Comparison of ENCODE assay signal across 2 cellular contexts in the genomic region with DNA sequence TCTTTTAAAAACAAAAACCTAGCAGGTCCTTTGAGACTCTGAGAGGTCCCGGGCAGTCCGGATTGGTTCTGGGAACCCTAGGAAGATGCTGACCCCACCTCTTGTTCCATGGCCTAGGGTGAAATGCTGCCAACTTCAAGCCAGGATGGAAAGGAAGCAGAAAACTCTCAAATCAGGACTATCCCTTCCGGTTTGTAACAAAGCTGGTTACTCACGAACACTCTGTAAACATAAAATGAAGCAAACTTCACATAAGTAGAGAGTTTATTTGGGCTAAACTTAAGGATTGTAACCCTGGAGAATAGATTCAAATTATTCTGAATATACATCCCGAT.
TF ChIP-seq lines count a peak whose summit lies in the region.

No MANE protein-coding gene starts in this region.

TF ChIP-seq in GM23338, 12 proteins besides CTCF, POLR2A, EP300 and RAD21:
- TF ChIP-seq EZH2phosphoT487 (IDR thresholded peaks at IDR 0.05; ENCODE audit: unreplicated experiment) (no peak), ZNF114 (CRISPR knock-in tag; IDR thresholded peaks at IDR 0.05) (no peak), CREB1 (CRISPR knock-in tag; IDR thresholded peaks at IDR 0.05; ENCODE audit: low read depth) (no peak), EZH2 (IDR thresholded peaks at IDR 0.05; ENCODE audit: low read depth, unreplicated experiment) (no peak), JUNB (IDR thresholded peaks at IDR 0.05; ENCODE audit: unreplicated experiment) (no peak), STAT1 (IDR thresholded peaks at IDR 0.05; ENCODE audit: unreplicated experiment) (no peak), ZNF331 (CRISPR knock-in tag; IDR thresholded peaks at IDR 0.05; ENCODE audit: low read depth) (no peak)
- TF ChIP-seq, protein P1, sequence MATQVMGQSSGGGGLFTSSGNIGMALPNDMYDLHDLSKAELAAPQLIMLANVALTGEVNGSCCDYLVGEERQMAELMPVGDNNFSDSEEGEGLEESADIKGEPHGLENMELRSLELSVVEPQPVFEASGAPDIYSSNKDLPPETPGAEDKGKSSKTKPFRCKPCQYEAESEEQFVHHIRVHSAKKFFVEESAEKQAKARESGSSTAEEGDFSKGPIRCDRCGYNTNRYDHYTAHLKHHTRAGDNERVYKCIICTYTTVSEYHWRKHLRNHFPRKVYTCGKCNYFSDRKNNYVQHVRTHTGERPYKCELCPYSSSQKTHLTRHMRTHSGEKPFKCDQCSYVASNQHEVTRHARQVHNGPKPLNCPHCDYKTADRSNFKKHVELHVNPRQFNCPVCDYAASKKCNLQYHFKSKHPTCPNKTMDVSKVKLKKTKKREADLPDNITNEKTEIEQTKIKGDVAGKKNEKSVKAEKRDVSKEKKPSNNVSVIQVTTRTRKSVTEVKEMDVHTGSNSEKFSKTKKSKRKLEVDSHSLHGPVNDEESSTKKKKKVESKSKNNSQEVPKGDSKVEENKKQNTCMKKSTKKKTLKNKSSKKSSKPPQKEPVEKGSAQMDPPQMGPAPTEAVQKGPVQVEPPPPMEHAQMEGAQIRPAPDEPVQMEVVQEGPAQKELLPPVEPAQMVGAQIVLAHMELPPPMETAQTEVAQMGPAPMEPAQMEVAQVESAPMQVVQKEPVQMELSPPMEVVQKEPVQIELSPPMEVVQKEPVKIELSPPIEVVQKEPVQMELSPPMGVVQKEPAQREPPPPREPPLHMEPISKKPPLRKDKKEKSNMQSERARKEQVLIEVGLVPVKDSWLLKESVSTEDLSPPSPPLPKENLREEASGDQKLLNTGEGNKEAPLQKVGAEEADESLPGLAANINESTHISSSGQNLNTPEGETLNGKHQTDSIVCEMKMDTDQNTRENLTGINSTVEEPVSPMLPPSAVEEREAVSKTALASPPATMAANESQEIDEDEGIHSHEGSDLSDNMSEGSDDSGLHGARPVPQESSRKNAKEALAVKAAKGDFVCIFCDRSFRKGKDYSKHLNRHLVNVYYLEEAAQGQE (IDR thresholded peaks at IDR 0.05; ENCODE audit: unreplicated experiment) = no peak
- TF ChIP-seq, protein P2, sequence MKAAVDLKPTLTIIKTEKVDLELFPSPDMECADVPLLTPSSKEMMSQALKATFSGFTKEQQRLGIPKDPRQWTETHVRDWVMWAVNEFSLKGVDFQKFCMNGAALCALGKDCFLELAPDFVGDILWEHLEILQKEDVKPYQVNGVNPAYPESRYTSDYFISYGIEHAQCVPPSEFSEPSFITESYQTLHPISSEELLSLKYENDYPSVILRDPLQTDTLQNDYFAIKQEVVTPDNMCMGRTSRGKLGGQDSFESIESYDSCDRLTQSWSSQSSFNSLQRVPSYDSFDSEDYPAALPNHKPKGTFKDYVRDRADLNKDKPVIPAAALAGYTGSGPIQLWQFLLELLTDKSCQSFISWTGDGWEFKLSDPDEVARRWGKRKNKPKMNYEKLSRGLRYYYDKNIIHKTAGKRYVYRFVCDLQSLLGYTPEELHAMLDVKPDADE (IDR thresholded peaks at IDR 0.05) = no peak

TF ChIP-seq in endothelial cell of umbilical vein, 7 proteins besides CTCF, POLR2A, EP300 and RAD21:
- TF ChIP-seq FOS (IDR thresholded peaks at IDR 0.05; ENCODE audit: borderline replicate concordance, insufficient read depth, low read length) (peak; percentile 33), JUN (IDR thresholded peaks at IDR 0.05; ENCODE audit: borderline replicate concordance, insufficient read depth, insufficient read length, low read depth) (no peak), GATA2 (IDR thresholded peaks at IDR 0.05; ENCODE audit: insufficient read depth, insufficient read length, low read depth, low read length) (no peak), MYC (IDR thresholded peaks at IDR 0.05; ENCODE audit: low read depth, low read length) (no peak), EZH2 (IDR thresholded peaks at IDR 0.05; ENCODE audit: borderline replicate concordance, low read depth, low read length, severe bottlenecking) (no peak), POLR2AphosphoS5 (IDR thresholded peaks at IDR 0.05; ENCODE audit: insufficient read depth, low read depth, low read length) (no peak)
- TF ChIP-seq, protein P3, sequence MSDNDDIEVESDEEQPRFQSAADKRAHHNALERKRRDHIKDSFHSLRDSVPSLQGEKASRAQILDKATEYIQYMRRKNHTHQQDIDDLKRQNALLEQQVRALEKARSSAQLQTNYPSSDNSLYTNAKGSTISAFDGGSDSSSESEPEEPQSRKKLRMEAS (IDR thresholded peaks at IDR 0.05; ENCODE audit: insufficient read depth, insufficient read length) = no peak
TF ChIP-seq in endothelial cell of umbilical vein: peak in this region for 1.
